ENCODE assay signal across 18 cellular contexts in genomic region chr6:89987140-89987539, GRCh38.
A peak's percentile ranks its signal among the peaks of the same experiment; 100 is the strongest.
DNase-seq lines count a peak whose midpoint lies in the region; ATAC-seq, FAIRE-seq and TF ChIP-seq lines count a peak whose summit lies in the region.
"Had no signal": no experiment of that assay in that cellular context is flagged by ENCODE, and none has a peak within 500 bp of the region (broad histone marks: within the 10 kb centered on the region; RNA-seq: fewer than 3 reads in every experiment).

No MANE protein-coding gene starts in this region.

- no peak overlapping the region for H2BK120ac ChIP-seq in mesenchymal stem cell (ENCODE audit: low read depth, low read length)

- peaks cover 0 to 6% of the 10 kb centered on the region in 2 donors for H3K4me1 ChIP-seq in breast epithelium
- peaks cover 13% of the 10 kb centered on the region for H3K4me1 ChIP-seq in mesenchymal stem cell (ENCODE audit: control insufficient read depth, insufficient read depth, low read depth, low read length)
- peaks cover 0 to 39% (median 3%) of the 10 kb centered on the region in 4 donors for H3K4me1 ChIP-seq in tibial nerve
- H3K4me1 ChIP-seq: right lobe of liver, testis had no signal

- no peaks in the 10 kb centered on the region for H3K9me3 Mint-ChIP-seq in MCF 10A (ENCODE audit: unreplicated experiment)
- H3K9me3 Mint-ChIP-seq in activated CD8-positive, alpha-beta T cell treated with anti-CD3 and anti-CD28 coated beads, Interleukin-2, amount 10 ng/mL, durations not matched to agents 7 days and 5 days (ENCODE audit: insufficient read depth), result no peaks in the 10 kb centered on the region
- H3K9me3 Mint-ChIP-seq in stimulated activated naive CD8-positive, alpha-beta T cell treated with anti-CD3 and anti-CD28 coated beads, Interleukin-15, Interleukin-2, amounts not matched to agents 100 ng/mL and 50 ng/mL, for 24 hours, result no peaks in the 10 kb centered on the region

- no peak overlapping the region for H3K14ac ChIP-seq in mesenchymal stem cell (ENCODE audit: low read length in 2 of 2)

- no peak overlapping the region for H3K4ac ChIP-seq in mesenchymal stem cell (ENCODE audit: low read depth in 1 of 2, low read length in 2 of 2)

- POLR2A ChIA-PET in MCF 10A (lab: Yijun Ruan, JAX), result interaction anchor here (0.8 kb wide), 1 partner anchor 109 kb away, joined by 3 read pairs; no protein-coding TSS in a partner anchor
- POLR2A ChIA-PET in activated CD8-positive, alpha-beta T cell treated with anti-CD3 and anti-CD28 coated beads, Interleukin-2, amount 10 ng/mL, durations not matched to agents 7 days and 5 days (lab: Charles Lee), result no interaction called here

- no peak overlapping the region for H4K8ac ChIP-seq in mesenchymal stem cell (ENCODE audit: low read length)

- peak overlapping the region; percentile 9 to 66 for H3K27ac ChIP-seq in breast epithelium
- H3K27ac ChIP-seq in mesenchymal stem cell (ENCODE audit: low read length, poor library complexity, severe bottlenecking), result no peak overlapping the region
- peak overlapping the region in 2 of 4 donors; percentile 73 to 75 for H3K27ac ChIP-seq in tibial nerve
- H3K27ac ChIP-seq: ovary, right lobe of liver, RWPE1, testis had no signal

- no TSS peak for BruUV-seq in MCF 10A (replicated peaks; lab: Mats Ljungman, UMichigan)

- H2AFZ ChIP-seq in mesenchymal stem cell (ENCODE audit: low read depth, low read length), result no peak overlapping the region

- H3K4me3 ChIP-seq in breast epithelium (no peak overlapping the region), mesenchymal stem cell (ENCODE audit: insufficient read depth in 1 of 2, low read depth in 1 of 2, low read length in 2 of 2) (no peak overlapping the region), tibial nerve (no peak overlapping the region)
- H3K4me3 ChIP-seq: MG63, mucosa of descending colon, ovary, right lobe of liver, testis had no signal

- H2BK12ac ChIP-seq in mesenchymal stem cell (ENCODE audit: low read length in 2 of 2), result peak overlapping the region in 1 of 2 experiments; percentile 21

- no peak overlapping the region for H3K18ac ChIP-seq in mesenchymal stem cell (ENCODE audit: low read depth in 1 of 2, low read length in 2 of 2)

- H3K27me3 ChIP-seq in breast epithelium, result no peaks in the 10 kb centered on the region
- H3K27me3 ChIP-seq in mesenchymal stem cell (ENCODE audit: control insufficient read depth in 1 of 2, insufficient read depth in 1 of 2, low read length in 2 of 2), result no peaks in the 10 kb centered on the region
- H3K27me3 ChIP-seq in tibial nerve, result no peaks in the 10 kb centered on the region
- H3K27me3 ChIP-seq: MG63, ovary, right lobe of liver, testis had no signal

- TF ChIP-seq POLR2A in breast epithelium (IDR thresholded peaks at IDR 0.05) (no peak), tibial nerve (IDR thresholded peaks at IDR 0.05) (no peak)

- TF ChIP-seq EP300 in tibial nerve (IDR thresholded peaks at IDR 0.05), result no peak

- H3K27ac Mint-ChIP-seq in MCF 10A (ENCODE audit: low read depth, unreplicated experiment), result no peak overlapping the region
- peak overlapping the region; percentile 5 for H3K27ac Mint-ChIP-seq in activated CD8-positive, alpha-beta T cell treated with anti-CD3 and anti-CD28 coated beads, Interleukin-2, amount 10 ng/mL, durations not matched to agents 7 days and 5 days
- H3K27ac Mint-ChIP-seq in stimulated activated naive CD8-positive, alpha-beta T cell treated with anti-CD3 and anti-CD28 coated beads, Interleukin-15, Interleukin-2, amounts not matched to agents 100 ng/mL and 50 ng/mL, for 24 hours, result peak overlapping the region; percentile 82

- H3K36me3 Mint-ChIP-seq in MCF 10A (ENCODE audit: insufficient read depth, unreplicated experiment), result no peaks in the 10 kb centered on the region
- H3K36me3 Mint-ChIP-seq in activated CD8-positive, alpha-beta T cell treated with anti-CD3 and anti-CD28 coated beads, Interleukin-2, amount 10 ng/mL, durations not matched to agents 7 days and 5 days (ENCODE audit: low read depth), result peaks cover 58% of the 10 kb centered on the region
- peaks cover 87% of the 10 kb centered on the region for H3K36me3 Mint-ChIP-seq in stimulated activated naive CD8-positive, alpha-beta T cell treated with anti-CD3 and anti-CD28 coated beads, Interleukin-15, Interleukin-2, amounts not matched to agents 100 ng/mL and 50 ng/mL, for 24 hours (ENCODE audit: low read depth)

- H3K4me1 Mint-ChIP-seq in MCF 10A (ENCODE audit: insufficient read depth, unreplicated experiment), result peaks cover 13% of the 10 kb centered on the region
- H3K4me1 Mint-ChIP-seq in activated CD8-positive, alpha-beta T cell treated with anti-CD3 and anti-CD28 coated beads, Interleukin-2, amount 10 ng/mL, durations not matched to agents 7 days and 5 days (ENCODE audit: low read depth), result peaks cover 61% of the 10 kb centered on the region
- peaks cover 90% of the 10 kb centered on the region for H3K4me1 Mint-ChIP-seq in stimulated activated naive CD8-positive, alpha-beta T cell treated with anti-CD3 and anti-CD28 coated beads, Interleukin-15, Interleukin-2, amounts not matched to agents 100 ng/mL and 50 ng/mL, for 24 hours (ENCODE audit: low read depth)

- no peak overlapping the region for H2AK5ac ChIP-seq in mesenchymal stem cell (ENCODE audit: low read length, severe bottlenecking)

- FAIRE-seq in frontal cortex (lab: Jason Lieb, UNC), result no peak
- FAIRE-seq: endometrium had no signal

- H4K91ac ChIP-seq in mesenchymal stem cell (ENCODE audit: low read length), result no peak overlapping the region

- H3K4me3 Mint-ChIP-seq in MCF 10A (ENCODE audit: unreplicated experiment), result no peak overlapping the region
- H3K4me3 Mint-ChIP-seq in activated CD8-positive, alpha-beta T cell treated with anti-CD3 and anti-CD28 coated beads, Interleukin-2, amount 10 ng/mL, durations not matched to agents 7 days and 5 days, result no peak overlapping the region
- H3K4me3 Mint-ChIP-seq in stimulated activated naive CD8-positive, alpha-beta T cell treated with anti-CD3 and anti-CD28 coated beads, Interleukin-15, Interleukin-2, amounts not matched to agents 100 ng/mL and 50 ng/mL, for 24 hours, result no peak overlapping the region

- 92% methylated on average over 3 of the region's 3 CpGs for WGBS in mesenchymal stem cell
- WGBS in tibial nerve, 2 donors, result 87 to 91% methylated on average over 3 of the region's 3 CpGs

- intact Hi-C loops in breast epithelium (cut with DNase I; ENCODE audit: low total_unique reads), result no loop called here
- intact Hi-C loops in MCF 10A (cut with micrococcal nuclease), result no loop called here

- H3K9ac ChIP-seq in mesenchymal stem cell (ENCODE audit: low read length), result peak overlapping the region; percentile 6

- H3K4me2 ChIP-seq in mesenchymal stem cell (ENCODE audit: low read length, poor library complexity, severe bottlenecking), result no peak overlapping the region

- DNase-seq in breast epithelium (ENCODE audit: low spot score in 2 of 2) (no peak), MCF 10A (ENCODE audit: unreplicated experiment) (no peak), mesenchymal stem cell (no peak), frontal cortex (ENCODE audit: low spot score in 2 of 2) (no peak), ACHN (no peak), tibial nerve (ENCODE audit: low spot score in 2 of 2) (no peak)
- DNase-seq in activated CD8-positive, alpha-beta T cell treated with anti-CD3 and anti-CD28 coated beads, Interleukin-2, amount 10 ng/mL, durations not matched to agents 7 days and 5 days, result no peak
- DNase-seq: activated CD4-positive, CD25-positive, alpha-beta regulatory T cell; AML-193; MG63; mucosa of descending colon; NK-92 treated with Interleukin-12 subunit alpha and Interleukin-12 subunit beta, amount 100 ng/mL, for 24 hours; ovary; right lobe of liver; testis had no signal

- TF ChIP-seq CTCF in breast epithelium (IDR thresholded peaks at IDR 0.05) (no peak), MCF 10A (IDR thresholded peaks at IDR 0.05; ENCODE audit: unreplicated experiment) (no peak), tibial nerve (IDR thresholded peaks at IDR 0.05) (no peak)

- no peaks in the 10 kb centered on the region for H3K79me1 ChIP-seq in mesenchymal stem cell (replicated peaks; ENCODE audit: low read length, poor library complexity, severe bottlenecking)

- in situ Hi-C loops in ACHN (cut with HindIII; ENCODE audit: low pct_ligation_motif_present, low pct_unique_long_range_greater_than_20kb, low sequenced_read_pairs), result no loop called here

- H2BK15ac ChIP-seq in mesenchymal stem cell (ENCODE audit: low read depth, poor library complexity, severe bottlenecking), result no peak overlapping the region

- no peak for ATAC-seq in activated CD8-positive, alpha-beta T cell treated with anti-CD3 and anti-CD28 coated beads, Interleukin-2, amount 10 ng/mL, durations not matched to agents 7 days and 5 days
- ATAC-seq: mucosa of descending colon, right lobe of liver had no signal

- CTCF ChIA-PET in MCF 10A (lab: Yijun Ruan, JAX), result interaction anchor here (2.1 kb wide), 1 partner anchor 46 kb away, joined by 11 read pairs; no protein-coding TSS in a partner anchor
- CTCF ChIA-PET in activated CD8-positive, alpha-beta T cell treated with anti-CD3 and anti-CD28 coated beads, Interleukin-2, amount 10 ng/mL, durations not matched to agents 7 days and 5 days (lab: Charles Lee), result interaction anchor here (2.2 kb wide), 1 partner anchor 46 kb away, joined by 9 read pairs; no protein-coding TSS in a partner anchor

- no peak overlapping the region for H2BK5ac ChIP-seq in mesenchymal stem cell (ENCODE audit: low read depth, low read length, poor library complexity, severe bottlenecking)

- H3K27me3 Mint-ChIP-seq in MCF 10A (ENCODE audit: insufficient read depth, unreplicated experiment), result no peaks in the 10 kb centered on the region
- no peaks in the 10 kb centered on the region for H3K27me3 Mint-ChIP-seq in activated CD8-positive, alpha-beta T cell treated with anti-CD3 and anti-CD28 coated beads, Interleukin-2, amount 10 ng/mL, durations not matched to agents 7 days and 5 days (ENCODE audit: low read depth)
- H3K27me3 Mint-ChIP-seq in stimulated activated naive CD8-positive, alpha-beta T cell treated with anti-CD3 and anti-CD28 coated beads, Interleukin-15, Interleukin-2, amounts not matched to agents 100 ng/mL and 50 ng/mL, for 24 hours, result no peaks in the 10 kb centered on the region

- no peak overlapping the region for H3K23ac ChIP-seq in mesenchymal stem cell (ENCODE audit: low read length in 2 of 2)

- H3K9me3 ChIP-seq in breast epithelium (no peaks in the 10 kb centered on the region), mesenchymal stem cell (ENCODE audit: control insufficient read depth, low read length) (no peaks in the 10 kb centered on the region), tibial nerve (no peaks in the 10 kb centered on the region)
- H3K9me3 ChIP-seq: MG63, mucosa of descending colon, ovary, right lobe of liver, testis had no signal

- no peaks in the 10 kb centered on the region for H3K36me3 ChIP-seq in breast epithelium
- H3K36me3 ChIP-seq in mesenchymal stem cell (ENCODE audit: control insufficient read depth in 1 of 2, insufficient read depth in 2 of 2, low read depth in 1 of 2, low read length in 2 of 2), result no peaks in the 10 kb centered on the region
- H3K36me3 ChIP-seq in tibial nerve, result no peaks in the 10 kb centered on the region
- H3K36me3 ChIP-seq: MG63, ovary, right lobe of liver had no signal
